ENCODE assay signal across 8 cellular contexts in the genomic region with DNA sequence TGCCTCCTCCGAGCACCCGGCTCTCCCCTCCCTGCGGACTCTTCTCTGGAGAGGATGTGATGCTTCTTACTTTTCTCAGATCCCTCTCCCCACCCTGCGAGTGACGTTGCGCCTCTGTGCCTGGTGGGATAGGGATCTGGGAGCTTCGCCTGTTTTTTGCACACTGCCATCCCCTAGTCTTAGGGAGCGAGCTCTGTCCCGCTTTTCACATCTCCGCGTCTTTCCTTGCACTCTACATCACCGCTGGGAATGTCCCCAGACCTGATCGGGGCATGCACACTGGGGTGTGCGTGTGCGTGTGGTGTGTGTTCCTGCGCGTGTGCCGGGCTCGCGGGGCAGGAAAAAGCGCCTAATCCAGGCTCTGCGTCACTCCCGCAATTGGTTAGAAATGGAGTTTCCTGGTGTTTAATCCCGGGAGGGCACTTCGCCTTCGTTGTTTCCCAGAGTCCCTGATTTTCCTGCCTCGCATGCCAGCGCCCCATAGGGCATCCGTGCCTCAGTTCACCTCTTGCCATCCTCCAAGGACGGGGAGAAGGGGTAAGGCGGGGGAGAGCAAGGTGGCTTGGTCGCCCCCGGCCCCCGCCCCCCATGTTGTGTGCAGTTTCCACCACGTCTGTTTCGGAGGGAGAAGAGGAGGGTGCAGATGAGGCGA. TPM values are rescaled to one million over a fixed set of nuclear protein-coding genes. Genes with fewer than 3 reads are reported as not detected.
A peak's percentile ranks its signal among the peaks of the same experiment; 100 is the strongest.
DNase-seq lines count a peak whose midpoint lies in the region; ATAC-seq and TF ChIP-seq lines count a peak whose summit lies in the region.

No MANE protein-coding gene starts in this region.

- H3K4ac ChIP-seq in neuronal stem cell (ENCODE audit: low read length): no peak overlapping the region

- H2BK15ac ChIP-seq in neuronal stem cell (ENCODE audit: low read length): no peak overlapping the region

- H3K4me3 ChIP-seq in SU-DHL-6 (ENCODE audit: insufficient read depth, low read length, poor library complexity, severe bottlenecking) (no peak overlapping the region), fibroblast of the aortic adventitia (ENCODE audit: low read depth, low read length) (peak overlapping the region; percentile 70), neuronal stem cell (ENCODE audit: low read length in 2 of 2) (peak overlapping the region; percentile 48 to 78)

- peak overlapping the region; percentile 88 for H3K18ac ChIP-seq in neuronal stem cell (ENCODE audit: low read length)

- no CpG with 5 or more reads among the region's 37 CpGs for WGBS in neuronal stem cell (ENCODE audit: extremely low coverage in 2 of 2, insufficient read length in 2 of 2, insufficient replicate concordance in 1 of 2), 2 donors

- H3K9me2 ChIP-seq in SU-DHL-6 (replicated peaks; ENCODE audit: insufficient read depth, low read length): no peaks in the 10 kb centered on the region

- peaks cover 14% of the 10 kb centered on the region for H3F3A ChIP-seq in SU-DHL-6 (ENCODE audit: insufficient read depth)

- H3K27ac ChIP-seq in SU-DHL-6 (ENCODE audit: low read depth, low read length) (no peak overlapping the region), neuronal stem cell (replicated peaks; ENCODE audit: low read length) (no peak overlapping the region)

- TF ChIP-seq CTCF in SU-DHL-6 (IDR thresholded peaks at IDR 0.05; ENCODE audit: insufficient read depth, low read length, poor library complexity, severe bottlenecking) (no peak), fibroblast of the aortic adventitia (IDR thresholded peaks at IDR 0.05; ENCODE audit: insufficient read depth, low read length) (no peak)

- no peak for ATAC-seq in GM18909 (IDR thresholded peaks at IDR 0.05; ENCODE audit: poor library complexity, unreplicated experiment)

- H4K20me1 ChIP-seq in SU-DHL-6 (ENCODE audit: low read depth, low read length): no peaks in the 10 kb centered on the region

- no peak overlapping the region for H3K4me2 ChIP-seq in SU-DHL-6 (ENCODE audit: low read depth, low read length, poor library complexity, severe bottlenecking)
- H3K4me2 ChIP-seq in neuronal stem cell (ENCODE audit: insufficient read depth, low read length, poor library complexity, severe bottlenecking): peak overlapping the region; percentile 97

- H2BK12ac ChIP-seq in neuronal stem cell (ENCODE audit: low read length): no peak overlapping the region

- no peaks in the 10 kb centered on the region for H3K27me3 ChIP-seq in SU-DHL-6 (ENCODE audit: low read length)
- H3K27me3 ChIP-seq in neuronal stem cell (ENCODE audit: control insufficient read depth in 3 of 3, insufficient read depth in 3 of 3, low read depth in 1 of 3, low read length in 3 of 3): peaks cover 9 to 90% (median 44%) of the 10 kb centered on the region in 3 experiments

- H2AFZ ChIP-seq in SU-DHL-6 (ENCODE audit: low read depth, low read length, severe bottlenecking) (peak overlapping the region; percentile 91), neuronal stem cell (ENCODE audit: low read length) (peak overlapping the region; percentile 93)

- H4K91ac ChIP-seq in neuronal stem cell (ENCODE audit: low read depth, low read length, poor library complexity): no peak overlapping the region

- no peak overlapping the region for H4K8ac ChIP-seq in neuronal stem cell (ENCODE audit: low read depth, low read length)

- peak overlapping the region; percentile 99 for H3K14ac ChIP-seq in neuronal stem cell (ENCODE audit: low read length)

- no peak overlapping the region for H2AK5ac ChIP-seq in neuronal stem cell (ENCODE audit: low read depth, low read length)

- H3K79me2 ChIP-seq in SU-DHL-6 (ENCODE audit: insufficient read depth, low read length): no peaks in the 10 kb centered on the region

- peaks cover 5 to 9% of the 10 kb centered on the region in 2 donors for H3K4me1 ChIP-seq in neuronal stem cell (ENCODE audit: control insufficient read depth in 2 of 2, insufficient read depth in 1 of 2, low read depth in 1 of 2, low read length in 2 of 2)

- H2BK5ac ChIP-seq in neuronal stem cell (ENCODE audit: low read length): no peak overlapping the region

- H3K9ac ChIP-seq in SU-DHL-6 (ENCODE audit: low read length) (no peak overlapping the region; the same call in 1 of the 2 replicates), neuronal stem cell (ENCODE audit: low read depth, low read length, poor library complexity) (peak overlapping the region; percentile 73)

- H2BK120ac ChIP-seq in neuronal stem cell (ENCODE audit: low read depth, low read length): no peak overlapping the region

- DNase-seq in D341Med (ENCODE audit: low spot score): peak; percentile 45
- DNase-seq in fibroblast of the aortic adventitia (ENCODE audit: low read depth): no peak
- peak; percentile 20 for DNase-seq in neuronal stem cell (ENCODE audit: low spot score)
- no peak for DNase-seq in DMS153 treated with DMSO at 0.1 percent for 48 hours (lab: John Stamatoyannopoulos, UW; ENCODE audit: unreplicated experiment)
- no peak for DNase-seq in activated CD4-positive, alpha-beta T cell treated with anti-CD3 and anti-CD28 coated beads, Interleukin-2, amount 50 U/mL, for 4 hours
- no peak for DNase-seq in HK-2 (ENCODE audit: unreplicated experiment)

- H3K9me3 ChIP-seq in SU-DHL-6 (ENCODE audit: insufficient read depth, low read length) (no peaks in the 10 kb centered on the region), neuronal stem cell (replicated peaks in 1 of 2; ENCODE audit: control insufficient read depth in 2 of 2, insufficient read depth in 1 of 2, low read depth in 1 of 2, low read length in 2 of 2) (no peaks in the 10 kb centered on the region)

- H3K79me1 ChIP-seq in neuronal stem cell (ENCODE audit: low read depth, low read length): no peaks in the 10 kb centered on the region

- no peaks in the 10 kb centered on the region for H3K36me3 ChIP-seq in SU-DHL-6 (ENCODE audit: low read length)
- H3K36me3 ChIP-seq in neuronal stem cell (replicated peaks in 1 of 2; ENCODE audit: control insufficient read depth in 2 of 2, insufficient read depth in 2 of 2, low read length in 2 of 2): no peaks in the 10 kb centered on the region

- H3K23ac ChIP-seq in neuronal stem cell (ENCODE audit: low read depth, low read length, poor library complexity): no peak overlapping the region

RNA-seq across cellular contexts. Expression of a gene that starts 0.9 kb away (rescaled TPM):
- total RNA-seq in fibroblast of the aortic adventitia (ENCODE audit: low replicate concordance): 59.9 and 78.1 TPM in 2 replicates
- 124 TPM for polyA plus RNA-seq in neuronal stem cell (2013, experiment 1 of 2)
- polyA plus RNA-seq in neuronal stem cell (2013, experiment 2 of 2): 123 TPM

Comparison
In these comparisons a context has a peak if more than half of its experiments do, and no peak if none do; other contexts are left out.
1. DNase-seq: peak in D341Med (single experiment) and neuronal stem cell (single experiment); none in fibroblast of the aortic adventitia (single experiment), DMS153 treated with DMSO at 0.1 percent for 48 hours (single experiment), activated CD4-positive, alpha-beta T cell treated with anti-CD3 and anti-CD28 coated beads, Interleukin-2, amount 50 U/mL, for 4 hours (0 of 2) and HK-2 (single experiment).